In the genomic region with DNA sequence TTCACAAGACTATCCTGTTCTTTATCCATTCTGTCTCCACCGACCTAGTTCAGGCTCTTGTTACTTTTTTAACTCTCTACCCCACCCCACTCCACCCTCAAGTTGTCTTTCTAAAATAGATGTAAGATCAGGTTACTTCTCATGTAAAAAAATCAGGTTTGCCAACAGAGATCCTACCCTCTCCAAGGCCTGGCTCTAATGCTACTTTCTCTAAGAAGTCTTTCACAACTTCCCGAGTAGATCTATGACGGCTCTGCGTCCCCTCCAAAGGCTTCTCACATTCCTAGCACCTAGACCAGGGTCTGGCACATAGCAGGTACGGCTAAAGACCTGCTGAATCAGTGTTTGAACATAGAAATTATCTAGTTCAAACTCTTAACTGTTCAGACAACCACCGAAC, we compare ENCODE assay signal across 21 cellular contexts.
"Had no signal": no experiment of that assay in that cellular context is flagged by ENCODE, and none has a peak within 500 bp of the region (broad histone marks: within the 10 kb centered on the region; RNA-seq: fewer than 3 reads in every experiment).

No MANE protein-coding gene starts in this region.

- H3K4me1 Mint-ChIP-seq: activated T-helper 17 cell treated with anti-CD3 and anti-CD28 coated beads, Interleukin-2, amount 50 U/mL, for 72 hours had no signal

- ATAC-seq: activated CD8-positive, alpha-beta memory T cell treated with anti-CD3 and anti-CD28 coated beads, Interleukin-2, amount 10 ng/mL, durations not matched to agents 7 days and 5 days; activated T-helper 17 cell treated with anti-CD3 and anti-CD28 coated beads, Interleukin-2, amount 50 U/mL, for 72 hours; lower lobe of right lung; natural killer cell treated with Interleukin-12 subunit alpha and Interleukin-12 subunit beta and Interleukin-15 and Interleukin-18, amount 100 ng/mL, for 72 hours; T-helper 17 cell had no signal

- H3K9me3 Mint-ChIP-seq: activated naive CD4-positive, alpha-beta T cell treated with anti-CD3 and anti-CD28 coated beads for 36 hours; activated T-helper 17 cell treated with anti-CD3 and anti-CD28 coated beads, Interleukin-2, amount 50 U/mL, for 72 hours; natural killer cell treated with Interleukin-12 subunit alpha and Interleukin-12 subunit beta and Interleukin-15 and Interleukin-18, amount 100 ng/mL, for 72 hours; stimulated activated naive CD8-positive, alpha-beta T cell treated with anti-CD3 and anti-CD28 coated beads, Interleukin-15, Interleukin-2, amounts not matched to agents 100 ng/mL and 50 ng/mL, for 24 hours had no signal

- H3K4me3 ChIP-seq: adrenal gland, hepatocyte, lower lobe of right lung, tibial nerve, uterus had no signal

- FAIRE-seq: astrocyte, bronchial epithelial cell, islet of Langerhans had no signal

- H3K4me3 Mint-ChIP-seq: activated CD8-positive, alpha-beta memory T cell treated with anti-CD3 and anti-CD28 coated beads, Interleukin-2, amount 10 ng/mL, durations not matched to agents 7 days and 5 days; activated naive CD4-positive, alpha-beta T cell treated with anti-CD3 and anti-CD28 coated beads for 36 hours; activated T-helper 17 cell treated with anti-CD3 and anti-CD28 coated beads, Interleukin-2, amount 50 U/mL, for 72 hours; natural killer cell treated with Interleukin-12 subunit alpha and Interleukin-12 subunit beta and Interleukin-15 and Interleukin-18, amount 100 ng/mL, for 72 hours; stimulated activated naive CD8-positive, alpha-beta T cell treated with anti-CD3 and anti-CD28 coated beads, Interleukin-15, Interleukin-2, amounts not matched to agents 100 ng/mL and 50 ng/mL, for 24 hours; T-helper 17 cell had no signal

- H3K27ac Mint-ChIP-seq: activated CD8-positive, alpha-beta memory T cell treated with anti-CD3 and anti-CD28 coated beads, Interleukin-2, amount 10 ng/mL, durations not matched to agents 7 days and 5 days; activated naive CD4-positive, alpha-beta T cell treated with anti-CD3 and anti-CD28 coated beads for 36 hours; activated T-helper 17 cell treated with anti-CD3 and anti-CD28 coated beads, Interleukin-2, amount 50 U/mL, for 72 hours; natural killer cell treated with Interleukin-12 subunit alpha and Interleukin-12 subunit beta and Interleukin-15 and Interleukin-18, amount 100 ng/mL, for 72 hours; stimulated activated naive CD8-positive, alpha-beta T cell treated with anti-CD3 and anti-CD28 coated beads, Interleukin-15, Interleukin-2, amounts not matched to agents 100 ng/mL and 50 ng/mL, for 24 hours; T-helper 17 cell had no signal

- DNase-seq: activated CD4-positive, alpha-beta T cell treated with anti-CD3 and anti-CD28 coated beads, Interleukin-2, amount 50 U/mL, for 48 hours; activated CD8-positive, alpha-beta memory T cell treated with anti-CD3 and anti-CD28 coated beads, Interleukin-2, amount 10 ng/mL, durations not matched to agents 7 days and 5 days; activated naive CD4-positive, alpha-beta T cell treated with anti-CD3 and anti-CD28 coated beads for 36 hours; dermis blood vessel endothelial cell; effector memory CD4-positive, alpha-beta T cell; foreskin fibroblast; lower lobe of right lung; stimulated activated CD4-positive, alpha-beta T cell treated with anti-CD3 and anti-CD28 coated beads, Interleukin-12 subunit alpha, Interleukin-12 subunit beta, amount 100 ng/mL, for 4 hours; stimulated activated CD4-positive, alpha-beta T cell treated with anti-CD3 and anti-CD28 coated beads, Interleukin-2, amount 100 ng/mL, for 24 hours; T-helper 17 cell; uterus had no signal

- H3K27me3 Mint-ChIP-seq: activated CD8-positive, alpha-beta memory T cell treated with anti-CD3 and anti-CD28 coated beads, Interleukin-2, amount 10 ng/mL, durations not matched to agents 7 days and 5 days; activated T-helper 17 cell treated with anti-CD3 and anti-CD28 coated beads, Interleukin-2, amount 50 U/mL, for 72 hours; natural killer cell treated with Interleukin-12 subunit alpha and Interleukin-12 subunit beta and Interleukin-15 and Interleukin-18, amount 100 ng/mL, for 72 hours; stimulated activated naive CD8-positive, alpha-beta T cell treated with anti-CD3 and anti-CD28 coated beads, Interleukin-15, Interleukin-2, amounts not matched to agents 100 ng/mL and 50 ng/mL, for 24 hours; T-helper 17 cell had no signal

- H3K27ac ChIP-seq: adrenal gland, hepatocyte, lower lobe of right lung, tibial nerve, uterus, VCaP had no signal

- H3K36me3 ChIP-seq: uterus had no signal

- H3K9me3 ChIP-seq: adrenal gland, lower lobe of right lung, tibial nerve, uterus had no signal

- H3K27me3 ChIP-seq: adrenal gland, hepatocyte, tibial nerve, uterus had no signal

- H3K4me1 ChIP-seq: lower lobe of right lung, tibial nerve, uterus had no signal
